14 cellular contexts compared by ENCODE assay signal in genomic region chr11:95283146-95283545, GRCh38. TPM values are rescaled to one million over a fixed set of nuclear protein-coding genes. Genes with fewer than 3 reads are reported as not detected.
DNase-seq lines count a peak whose midpoint lies in the region; ATAC-seq and TF ChIP-seq lines count a peak whose summit lies in the region.
"Had no signal": no experiment of that assay in that cellular context is flagged by ENCODE, and none has a peak within 500 bp of the region (broad histone marks: within the 10 kb centered on the region; RNA-seq: fewer than 3 reads in every experiment).

No MANE protein-coding gene starts in this region.

- no peaks in the 10 kb centered on the region for H3K27me3 Mint-ChIP-seq in type B pancreatic cell
- H3K27me3 Mint-ChIP-seq: B cell, IgD-negative memory B cell had no signal

- no peak for TF ChIP-seq CTCF in hepatocyte (IDR thresholded peaks at IDR 0.05; ENCODE audit: poor library complexity)
- TF ChIP-seq CTCF in type B pancreatic cell (conservative IDR thresholded peaks at IDR 0.05), result no peak

- peaks cover 27% of the 10 kb centered on the region for H3K4me1 Mint-ChIP-seq in type B pancreatic cell (ENCODE audit: unreplicated experiment)
- H3K4me1 Mint-ChIP-seq: CD4-positive, alpha-beta memory T cell had no signal

- no peaks in the 10 kb centered on the region for H3K36me3 Mint-ChIP-seq in type B pancreatic cell
- H3K36me3 Mint-ChIP-seq: CD4-positive, alpha-beta memory T cell had no signal

- H3K4me2 ChIP-seq in GM23248 (ENCODE audit: unreplicated experiment) (no peak overlapping the region), hepatocyte (peak overlapping the region; percentile 46), trophoblast cell (ENCODE audit: low read length) (no peak overlapping the region)

- H3K9me3 ChIP-seq in GM23248 (ENCODE audit: low read depth) (no peaks in the 10 kb centered on the region), hepatocyte (ENCODE audit: low read depth) (no peaks in the 10 kb centered on the region), trophoblast cell (ENCODE audit: insufficient read depth, low read depth, low read length) (no peaks in the 10 kb centered on the region)

- H3K27ac ChIP-seq in GM23248, result peak overlapping the region; percentile 84
- H3K27ac ChIP-seq in hepatocyte, result peak overlapping the region; percentile 94
- peak overlapping the region; percentile 91 for H3K27ac ChIP-seq in trophoblast cell (ENCODE audit: low read depth, low read length)

- H4K91ac ChIP-seq in trophoblast cell (ENCODE audit: low read depth, low read length), result peak overlapping the region; percentile 94

- H3K14ac ChIP-seq in trophoblast cell (ENCODE audit: low read length), result peak overlapping the region; percentile 67

- no peak overlapping the region for H4K12ac ChIP-seq in trophoblast cell (ENCODE audit: low read depth, low read length)

- H2AK5ac ChIP-seq in trophoblast cell (ENCODE audit: low read length), result peak overlapping the region; percentile 98

- no peak for DNase-seq in GM23248
- DNase-seq in hepatocyte (ENCODE audit: low spot score), result no peak
- DNase-seq in trophoblast cell, result peak; percentile 72 to 90
- DNase-seq in type B pancreatic cell (ENCODE audit: extremely low spot score, unreplicated experiment), result no peak
- no peak for DNase-seq in retina
- DNase-seq in kidney glomerular epithelial cell (lab: John Stamatoyannopoulos, UW), result no peak
- DNase-seq: CD4-positive, alpha-beta memory T cell; COR-L47; DMS53; GF-D8 had no signal

- H3K23ac ChIP-seq in trophoblast cell (ENCODE audit: low read length), result no peak overlapping the region

- H4K8ac ChIP-seq in trophoblast cell (ENCODE audit: low read depth, low read length), result peak overlapping the region; percentile 76

- H3K79me1 ChIP-seq in trophoblast cell (ENCODE audit: low read length), result peaks cover 32% of the 10 kb centered on the region

- H3K4me1 ChIP-seq in GM23248 (ENCODE audit: insufficient read depth) (peaks cover 29% of the 10 kb centered on the region), hepatocyte (ENCODE audit: insufficient read depth) (peaks cover 24% of the 10 kb centered on the region), trophoblast cell (ENCODE audit: control insufficient read depth in 1 of 2, insufficient read depth in 2 of 2, low read length in 2 of 2) (peaks cover 10 to 24% of the 10 kb centered on the region in 2 experiments)

- 80 to 86% methylated on average over 3 of the region's 3 CpGs for WGBS in GM23248 (ENCODE audit: low coverage in 1 of 2, low lambda C conversion rate in 2 of 2, missing lambda C conversion rate in 2 of 2), 2 experiments
- WGBS in hepatocyte (ENCODE audit: low lambda C conversion rate, missing lambda C conversion rate), result 94% methylated on average over 3 of the region's 3 CpGs
- no CpG with 5 or more reads among the region's 3 CpGs for WGBS in trophoblast cell (ENCODE audit: extremely low coverage, insufficient coverage, insufficient read length)

- no peaks in the 10 kb centered on the region for H3K9me2 ChIP-seq in GM23248 (ENCODE audit: insufficient read depth)
- H3K9me2 ChIP-seq in hepatocyte (replicated peaks; ENCODE audit: insufficient read depth), result no peaks in the 10 kb centered on the region

- H2AFZ ChIP-seq in GM23248 (no peak overlapping the region; the same call in 1 of the 2 replicates), hepatocyte (no peak overlapping the region), trophoblast cell (ENCODE audit: insufficient read depth, low read length, poor library complexity) (no peak overlapping the region)

- peaks cover 4% of the 10 kb centered on the region for H3K9me3 Mint-ChIP-seq in type B pancreatic cell
- H3K9me3 Mint-ChIP-seq: CD4-positive, alpha-beta memory T cell; IgD-negative memory B cell had no signal

- peak overlapping the region; percentile 97 for H2BK12ac ChIP-seq in trophoblast cell (ENCODE audit: low read length)

- no peaks in the 10 kb centered on the region for H3K79me2 ChIP-seq in GM23248 (ENCODE audit: insufficient read depth)
- H3K79me2 ChIP-seq in hepatocyte, result no peaks in the 10 kb centered on the region
- H3K79me2 ChIP-seq in trophoblast cell (ENCODE audit: control insufficient read depth, insufficient read depth, low read length, poor library complexity), result peaks cover 10% of the 10 kb centered on the region

- no peak for ATAC-seq in HG02970 (IDR thresholded peaks at IDR 0.05; ENCODE audit: low FRiP score, unreplicated experiment)
- ATAC-seq: HCT116 had no signal

- no peak overlapping the region for H3K4me3 ChIP-seq in GM23248
- H3K4me3 ChIP-seq in hepatocyte, result no peak overlapping the region
- H3K4me3 ChIP-seq in trophoblast cell (ENCODE audit: low read depth, low read length), result no peak overlapping the region

- H4K20me1 ChIP-seq in GM23248 (ENCODE audit: insufficient read depth) (no peaks in the 10 kb centered on the region), hepatocyte (ENCODE audit: insufficient read depth, poor library complexity, severe bottlenecking) (no peaks in the 10 kb centered on the region)

- peak overlapping the region; percentile 94 for H2BK5ac ChIP-seq in trophoblast cell (ENCODE audit: low read depth, low read length, poor library complexity)

- H3K27me3 ChIP-seq in GM23248 (replicated peaks; ENCODE audit: insufficient read depth) (no peaks in the 10 kb centered on the region), hepatocyte (no peaks in the 10 kb centered on the region), trophoblast cell (ENCODE audit: insufficient read depth, low read length) (no peaks in the 10 kb centered on the region)

- H3K4me3 Mint-ChIP-seq in type B pancreatic cell, result peak overlapping the region; percentile 1
- H3K4me3 Mint-ChIP-seq: B cell; CD4-positive, alpha-beta memory T cell had no signal

- in situ Hi-C loops in GM23248 (cut with MboI), result no loop called here

- H3K27ac Mint-ChIP-seq in type B pancreatic cell, result peak overlapping the region; percentile 55
- H3K27ac Mint-ChIP-seq: B cell; CD4-positive, alpha-beta memory T cell had no signal

- peak overlapping the region; percentile 98 for H2BK120ac ChIP-seq in trophoblast cell (ENCODE audit: insufficient read depth, low read length, poor library complexity)

- no peak overlapping the region for H3K9ac ChIP-seq in GM23248
- H3K9ac ChIP-seq in trophoblast cell (ENCODE audit: low read length), result no peak overlapping the region

- H3K36me3 ChIP-seq in GM23248 (ENCODE audit: low read depth) (no peaks in the 10 kb centered on the region), hepatocyte (replicated peaks; ENCODE audit: insufficient read depth, low read depth) (no peaks in the 10 kb centered on the region), trophoblast cell (ENCODE audit: control insufficient read depth in 1 of 2, insufficient read depth in 2 of 2, low read length in 2 of 2) (peaks cover 0 to 2% of the 10 kb centered on the region in 2 experiments)

- H3F3A ChIP-seq in GM23248 (ENCODE audit: insufficient read depth), result peaks cover 31% of the 10 kb centered on the region

- no peak overlapping the region for H3K18ac ChIP-seq in trophoblast cell (ENCODE audit: low read length)

- H3K4ac ChIP-seq in trophoblast cell (ENCODE audit: low read depth, low read length), result peak overlapping the region; percentile 70

RNA-seq across cellular contexts. Expression of gene SESN3, which starts 52.1 kb away (rescaled TPM):
- total RNA-seq in GM23248 (2014; rRNA removed; shearing (Covaris generic)), result 19.2 TPM in 2 replicates
- 2.8 and 2.9 TPM in 2 replicates for polyA plus RNA-seq in GM23248 (2016; fragmentation: Nextera tagmentation; extraction: Ambion mirVana)
- total RNA-seq in hepatocyte, result 106 and 107 TPM in 2 replicates
- polyA plus RNA-seq in hepatocyte, result 8.1 and 8.9 TPM in 2 replicates
- 87.0 and 96.4 TPM in 2 replicates for polyA plus RNA-seq in trophoblast cell (2013)
- 58.2 and 107 TPM in 2 replicates for total RNA-seq in type B pancreatic cell (ENCODE audit: low replicate concordance)

Comparison
In these comparisons a context has a peak if more than half of its experiments do, and no peak if none do; other contexts are left out.
1. DNase-seq: peak in trophoblast cell (2 of 2); none in GM23248 (single experiment), hepatocyte (single experiment), type B pancreatic cell (single experiment), retina (single experiment) and kidney glomerular epithelial cell (single experiment).
2. Peak in every context shown above with its lines, with median percentiles within 50 percentile points of each other: H3K27ac ChIP-seq.